Comparison of ENCODE assay signal across 14 cellular contexts in genomic region chr3:32500225-32500624, GRCh38. TPM values are rescaled to one million over a fixed set of nuclear protein-coding genes. Genes with fewer than 3 reads are reported as not detected.
DNase-seq lines count a peak whose midpoint lies in the region; ATAC-seq and TF ChIP-seq lines count a peak whose summit lies in the region.
"Had no signal": no experiment of that assay in that cellular context is flagged by ENCODE, and none has a peak within 500 bp of the region (broad histone marks: within the 10 kb centered on the region; RNA-seq: fewer than 3 reads in every experiment).

No MANE protein-coding gene starts in this region.

- H3K27ac Mint-ChIP-seq in T-cell, result peak overlapping the region in 1 of 2 donors; percentile 96
- peak overlapping the region; percentile 96 for H3K27ac Mint-ChIP-seq in stimulated activated effector memory CD8-positive, alpha-beta T cell treated with anti-CD3 and anti-CD28 coated beads, Interleukin-12 subunit alpha, Interleukin-12 subunit beta, amount 100 ng/mL, for 72 hours
- H3K27ac Mint-ChIP-seq: H9 had no signal

- no peaks in the 10 kb centered on the region for H3K9me3 Mint-ChIP-seq in activated T-cell treated with anti-CD3 and anti-CD28 coated beads, Interleukin-2, amount 50 U/mL, for 4 hours
- H3K9me3 Mint-ChIP-seq in T-cell, result no peaks in the 10 kb centered on the region
- H3K9me3 Mint-ChIP-seq in stimulated activated effector memory CD8-positive, alpha-beta T cell treated with anti-CD3 and anti-CD28 coated beads, Interleukin-12 subunit alpha, Interleukin-12 subunit beta, amount 100 ng/mL, for 72 hours, result no peaks in the 10 kb centered on the region
- H3K9me3 Mint-ChIP-seq: activated CD4-positive, alpha-beta T cell treated with anti-CD3 and anti-CD28 coated beads, Interleukin-2, amount 10 ng/mL, durations not matched to agents 7 days and 5 days; H9 had no signal

- peak overlapping the region; percentile 88 for H3K4me3 ChIP-seq in fibroblast of villous mesenchyme (ENCODE audit: low read depth, low read length)
- H3K4me3 ChIP-seq: uterus had no signal

- H3K36me3 Mint-ChIP-seq in activated T-cell treated with anti-CD3 and anti-CD28 coated beads, Interleukin-2, amount 50 U/mL, for 4 hours (ENCODE audit: insufficient read depth), result peaks cover 11% of the 10 kb centered on the region
- H3K36me3 Mint-ChIP-seq in T-cell, result peaks cover 19% of the 10 kb centered on the region
- peaks cover 70% of the 10 kb centered on the region for H3K36me3 Mint-ChIP-seq in stimulated activated effector memory CD8-positive, alpha-beta T cell treated with anti-CD3 and anti-CD28 coated beads, Interleukin-12 subunit alpha, Interleukin-12 subunit beta, amount 100 ng/mL, for 72 hours

- peaks cover 56% of the 10 kb centered on the region for H3K4me1 Mint-ChIP-seq in activated T-cell treated with anti-CD3 and anti-CD28 coated beads, Interleukin-2, amount 50 U/mL, for 4 hours (ENCODE audit: low read depth)
- peaks cover 56 to 65% (median 63%) of the 10 kb centered on the region in 3 donors for H3K4me1 Mint-ChIP-seq in T-cell
- peaks cover 40% of the 10 kb centered on the region for H3K4me1 Mint-ChIP-seq in stimulated activated effector memory CD8-positive, alpha-beta T cell treated with anti-CD3 and anti-CD28 coated beads, Interleukin-12 subunit alpha, Interleukin-12 subunit beta, amount 100 ng/mL, for 72 hours

- no peak for TF ChIP-seq CTCF in fibroblast of villous mesenchyme (IDR thresholded peaks at IDR 0.05; ENCODE audit: insufficient read depth, low read depth, low read length)

- no peak for ATAC-seq in activated T-cell treated with anti-CD3 and anti-CD28 coated beads, Interleukin-2, amount 50 U/mL, for 4 hours
- ATAC-seq in T-cell (replicated peaks in 1 of 4) (no peak), GM21360 (IDR thresholded peaks at IDR 0.05; ENCODE audit: unreplicated experiment) (no peak)
- ATAC-seq in stimulated activated effector memory CD8-positive, alpha-beta T cell treated with anti-CD3 and anti-CD28 coated beads, Interleukin-12 subunit alpha, Interleukin-12 subunit beta, amount 100 ng/mL, for 72 hours, result no peak

- peak overlapping the region; percentile 99 for H3K4me3 Mint-ChIP-seq in activated T-cell treated with anti-CD3 and anti-CD28 coated beads, Interleukin-2, amount 50 U/mL, for 4 hours
- H3K4me3 Mint-ChIP-seq in T-cell, result peak overlapping the region; percentile 47 to 99 (median 96)
- H3K4me3 Mint-ChIP-seq in stimulated activated effector memory CD8-positive, alpha-beta T cell treated with anti-CD3 and anti-CD28 coated beads, Interleukin-12 subunit alpha, Interleukin-12 subunit beta, amount 100 ng/mL, for 72 hours, result peak overlapping the region; percentile 95

- POLR2A ChIA-PET in T-cell (lab: Charles Lee), result interaction anchor here in 1 of 2 donors (0.6 kb wide), 1 partner anchor 185 kb away, joined by 3 read pairs; the partner anchor contains the start of gene CNOT10

- H3K27me3 Mint-ChIP-seq in activated T-cell treated with anti-CD3 and anti-CD28 coated beads, Interleukin-2, amount 50 U/mL, for 4 hours (ENCODE audit: low read depth), result no peaks in the 10 kb centered on the region
- H3K27me3 Mint-ChIP-seq in T-cell, result no peaks in the 10 kb centered on the region
- H3K27me3 Mint-ChIP-seq: activated CD4-positive, alpha-beta T cell treated with anti-CD3 and anti-CD28 coated beads, Interleukin-2, amount 10 ng/mL, durations not matched to agents 7 days and 5 days had no signal

- CTCF ChIA-PET in T-cell (lab: Charles Lee), result interaction anchor here (0.6 to 0.9 kb wide), 3 partner anchors 31 to 371 kb away, joined by 3 to 5 read pairs (median 3); no protein-coding TSS in a partner anchor

- no peak for DNase-seq in activated T-cell treated with anti-CD3 and anti-CD28 coated beads, Interleukin-2, amount 50 U/mL, for 4 hours
- DNase-seq in activated T-cell treated with anti-CD3 and anti-CD28 coated beads for 4 hours (no peak), T-cell (no peak), fibroblast of villous mesenchyme (ENCODE audit: low read depth) (no peak), NCI-H1694 treated with DMSO at 0.1 percent for 48 hours (lab: John Stamatoyannopoulos, UW) (no peak), islet precursor cell (no peak)
- no peak for DNase-seq in stimulated activated effector memory CD8-positive, alpha-beta T cell treated with anti-CD3 and anti-CD28 coated beads, Interleukin-12 subunit alpha, Interleukin-12 subunit beta, amount 100 ng/mL, for 72 hours (ENCODE audit: low spot score in 2 of 2)
- DNase-seq: activated CD4-positive, alpha-beta T cell treated with anti-CD3 and anti-CD28 coated beads, Interleukin-2, amount 10 ng/mL, durations not matched to agents 7 days and 5 days; foreskin melanocyte; H9; NCI-H1436; NCI-H69; uterus had no signal

RNA-seq across cellular contexts. Expression of gene CMTM6, which starts 2.4 kb away (rescaled TPM):
- total RNA-seq in activated T-cell treated with anti-CD3 and anti-CD28 coated beads, Interleukin-2, amount 50 U/mL, for 4 hours, result 10 to 100 TPM; 44.3 to 60.9 (median 47.9) TPM
- 10 to 100 TPM; 34.8 to 47.6 (median 40.4) TPM for total RNA-seq in T-cell
- 72.8 and 119 TPM in 2 replicates for total RNA-seq in fibroblast of villous mesenchyme
